8 cellular contexts compared by ENCODE assay signal in the genomic region with DNA sequence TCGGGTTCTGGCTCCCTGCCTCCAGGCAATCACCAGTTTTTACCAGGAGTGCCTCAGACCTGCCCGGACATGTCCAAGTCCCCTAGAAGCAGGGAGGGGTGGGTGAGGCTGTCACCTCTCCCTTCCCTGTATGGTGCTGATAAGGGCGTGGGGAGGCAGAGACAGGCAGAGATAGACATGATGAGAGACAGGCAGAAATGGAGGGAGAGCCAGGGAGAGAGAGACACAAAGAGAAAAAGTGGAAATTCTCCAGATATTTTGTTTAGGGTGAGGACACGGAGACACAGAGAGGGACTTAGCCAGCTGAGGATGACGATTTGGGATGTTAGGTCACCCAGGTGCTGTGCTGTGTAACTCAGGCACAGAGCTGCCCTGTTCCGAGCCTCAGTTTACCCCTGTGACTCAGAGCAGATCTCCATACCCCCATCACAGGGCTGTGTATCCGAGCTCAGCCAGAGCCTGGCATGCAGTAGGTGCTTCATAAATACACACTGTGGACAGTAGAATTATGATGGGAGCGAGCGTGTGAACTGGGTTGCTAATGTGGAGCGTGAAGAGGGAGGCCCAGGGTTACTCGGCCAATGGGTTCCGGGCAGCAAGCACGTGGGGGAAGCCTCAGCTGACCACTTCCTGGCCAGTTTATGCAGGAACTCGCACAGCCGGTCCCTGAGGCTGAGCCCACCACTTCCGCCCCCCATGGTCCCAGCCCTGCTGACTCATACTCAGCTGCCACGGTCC. TPM values are rescaled to one million over a fixed set of nuclear protein-coding genes. Genes with fewer than 3 reads are reported as not detected.
DNase-seq lines count a peak whose midpoint lies in the region; ATAC-seq and TF ChIP-seq lines count a peak whose summit lies in the region.

No MANE protein-coding gene starts in this region.

- H3K27ac Mint-ChIP-seq in CD8-positive, alpha-beta memory T cell: peak overlapping the region in 5 of 8 donors; percentile 26 to 80 (median 52)
- H3K27ac Mint-ChIP-seq in activated naive CD8-positive, alpha-beta T cell treated with anti-CD3 and anti-CD28 coated beads for 36 hours: peak overlapping the region; percentile 47

- H3K9me3 Mint-ChIP-seq in CD8-positive, alpha-beta memory T cell: no peaks in the 10 kb centered on the region
- H3K9me3 Mint-ChIP-seq in activated naive CD8-positive, alpha-beta T cell treated with anti-CD3 and anti-CD28 coated beads for 36 hours: no peaks in the 10 kb centered on the region

- no peaks in the 10 kb centered on the region for H3K36me3 Mint-ChIP-seq in CD8-positive, alpha-beta memory T cell
- H3K36me3 Mint-ChIP-seq in activated naive CD8-positive, alpha-beta T cell treated with anti-CD3 and anti-CD28 coated beads for 36 hours: no peaks in the 10 kb centered on the region

- H3K4me3 Mint-ChIP-seq in CD8-positive, alpha-beta memory T cell: peak overlapping the region in 6 of 7 donors; percentile 2 to 76 (median 18)
- no peak overlapping the region for H3K4me3 Mint-ChIP-seq in activated naive CD8-positive, alpha-beta T cell treated with anti-CD3 and anti-CD28 coated beads for 36 hours

- peak in 3 of 5 donors; percentile 27 to 73 (median 29) for DNase-seq in CD8-positive, alpha-beta memory T cell
- DNase-seq in OCI-M2 (lab: John Stamatoyannopoulos, UW; ENCODE audit: unreplicated experiment): peak; percentile 93
- DNase-seq in activated naive CD8-positive, alpha-beta T cell treated with anti-CD3 and anti-CD28 coated beads for 36 hours: peak; percentile 75
- peak; percentile 93 to 97 (median 95) for DNase-seq in heart left ventricle
- peak; percentile 65 for DNase-seq in pons (ENCODE audit: low spot score)
- peak in 1 of 2 donors; percentile 98 for DNase-seq in vagina (ENCODE audit: extremely low spot score in 2 of 2)

- intact Hi-C loops in heart left ventricle (cut with DNase I): no loop called here
- intact Hi-C loops in vagina (cut with DNase I): no loop called here

- TF ChIP-seq CTCF in heart left ventricle (IDR thresholded peaks at IDR 0.05) (no peak), vagina (IDR thresholded peaks at IDR 0.05) (no peak)

- peak; percentile 84 for ATAC-seq in GM19328 (IDR thresholded peaks at IDR 0.05; ENCODE audit: unreplicated experiment)
- peak; percentile 81 for ATAC-seq in HG03460 (IDR thresholded peaks at IDR 0.05; ENCODE audit: unreplicated experiment)
- ATAC-seq in heart left ventricle: peak; percentile 87 to 98 (median 97)

- H3K4me3 ChIP-seq in CD8-positive, alpha-beta memory T cell (ENCODE audit: low read length): no peak overlapping the region
- H3K4me3 ChIP-seq in heart left ventricle (peak overlapping the region in 1 of 12 donors; percentile 34), vagina (no peak overlapping the region)

- no peaks in the 10 kb centered on the region for H3K27me3 ChIP-seq in CD8-positive, alpha-beta memory T cell (ENCODE audit: insufficient read depth, low read length, poor library complexity, severe bottlenecking)
- no peaks in the 10 kb centered on the region for H3K27me3 ChIP-seq in heart left ventricle
- H3K27me3 ChIP-seq in vagina: no peaks in the 10 kb centered on the region

- H3K4me1 ChIP-seq in CD8-positive, alpha-beta memory T cell (ENCODE audit: insufficient read depth, low read length): peaks cover 9% of the 10 kb centered on the region
- peaks cover 0 to 39% (median 20%) of the 10 kb centered on the region in 12 donors for H3K4me1 ChIP-seq in heart left ventricle
- H3K4me1 ChIP-seq in vagina: peaks cover 28% of the 10 kb centered on the region

- no peaks in the 10 kb centered on the region for H3K27me3 Mint-ChIP-seq in CD8-positive, alpha-beta memory T cell
- H3K27me3 Mint-ChIP-seq in activated naive CD8-positive, alpha-beta T cell treated with anti-CD3 and anti-CD28 coated beads for 36 hours: peaks cover 9% of the 10 kb centered on the region

- no peaks in the 10 kb centered on the region for H3K9me3 ChIP-seq in CD8-positive, alpha-beta memory T cell (ENCODE audit: low read length)
- H3K9me3 ChIP-seq in heart left ventricle (no peaks in the 10 kb centered on the region), vagina (no peaks in the 10 kb centered on the region)

- peak overlapping the region; percentile 80 for H3K27ac ChIP-seq in CD8-positive, alpha-beta memory T cell (ENCODE audit: low read depth, low read length)
- peak overlapping the region; percentile 1 to 93 (median 84) for H3K27ac ChIP-seq in heart left ventricle
- peak overlapping the region; percentile 91 for H3K27ac ChIP-seq in vagina

- peaks cover 9 to 15% (median 14%) of the 10 kb centered on the region in 3 donors for H3K4me1 Mint-ChIP-seq in CD8-positive, alpha-beta memory T cell
- peaks cover 12% of the 10 kb centered on the region for H3K4me1 Mint-ChIP-seq in activated naive CD8-positive, alpha-beta T cell treated with anti-CD3 and anti-CD28 coated beads for 36 hours

- POLR2A ChIA-PET in CD8-positive, alpha-beta memory T cell (lab: Charles Lee): no interaction called here

- WGBS in heart left ventricle, 4 donors: 10 to 23% (median 23%) methylated on average over 14 to 17 of the region's 17 CpGs

- CTCF ChIA-PET in CD8-positive, alpha-beta memory T cell (lab: Charles Lee): interaction anchor here (1.1 to 1.8 kb wide), 3 partner anchors 14 to 123 kb away, joined by 3 to 8 read pairs (median 4); no protein-coding TSS in a partner anchor

- TF ChIP-seq POLR2A in heart left ventricle (IDR thresholded peaks at IDR 0.05) (no peak), vagina (IDR thresholded peaks at IDR 0.05) (no peak)

- H3K36me3 ChIP-seq in CD8-positive, alpha-beta memory T cell (ENCODE audit: insufficient read depth, low read length): no peaks in the 10 kb centered on the region
- H3K36me3 ChIP-seq in heart left ventricle (no peaks in the 10 kb centered on the region), vagina (no peaks in the 10 kb centered on the region)

RNA-seq across cellular contexts. Expression of gene GDF15, which starts 11.9 kb away (rescaled TPM):
- under 1 TPM; 0.28 to 0.29 TPM for total RNA-seq in CD8-positive, alpha-beta memory T cell
- polyA plus RNA-seq in CD8-positive, alpha-beta memory T cell: not detected
- not detected for total RNA-seq in activated naive CD8-positive, alpha-beta T cell treated with anti-CD3 and anti-CD28 coated beads for 36 hours
- total RNA-seq in heart left ventricle (1 to 10 TPM in 4 of 9 donors, under 1 TPM in 5; 0.69 to 5.7 (median 0.99) TPM), vagina (25.5 TPM)
- under 1 TPM; 0.33 to 0.50 TPM for polyA plus RNA-seq in heart left ventricle

RNA-seq across cellular contexts. Expression of gene LRRC25, which starts 23.4 kb away (rescaled TPM):
- under 1 TPM; 0.26 to 0.31 TPM for total RNA-seq in CD8-positive, alpha-beta memory T cell
- polyA plus RNA-seq in CD8-positive, alpha-beta memory T cell: not detected
- total RNA-seq in activated naive CD8-positive, alpha-beta T cell treated with anti-CD3 and anti-CD28 coated beads for 36 hours: not detected
- total RNA-seq in heart left ventricle (10 to 100 TPM in 2 of 9 donors, 1 to 10 TPM in 6, under 1 TPM in 1; 0.83 to 33.0 (median 3.1) TPM), vagina (3.9 TPM)
- polyA plus RNA-seq in heart left ventricle: 1 to 10 TPM in 1 of 2 donors, under 1 TPM in 1; 0.88 to 2.8 TPM

RNA-seq across cellular contexts. Expression of gene PGPEP1, which starts 33.7 kb away (rescaled TPM):
- total RNA-seq in CD8-positive, alpha-beta memory T cell: 10 to 100 TPM; 27.3 to 27.7 TPM
- polyA plus RNA-seq in CD8-positive, alpha-beta memory T cell: 12.2 TPM
- 10 to 100 TPM; 15.7 to 17.8 TPM for total RNA-seq in activated naive CD8-positive, alpha-beta T cell treated with anti-CD3 and anti-CD28 coated beads for 36 hours
- total RNA-seq in heart left ventricle (10 to 100 TPM; 22.5 to 58.6 (median 44.6) TPM), vagina (27.5 TPM)
- polyA plus RNA-seq in heart left ventricle: 10 to 100 TPM; 26.7 to 31.8 TPM

RNA-seq across cellular contexts. Expression of gene SSBP4, which starts 45.1 kb away (rescaled TPM):
- total RNA-seq in CD8-positive, alpha-beta memory T cell: 100 to 1,000 TPM; 111 to 131 TPM
- polyA plus RNA-seq in CD8-positive, alpha-beta memory T cell: 108 TPM
- 100 to 1,000 TPM in 1 of 2 experiments, 10 to 100 TPM in 1; 96.1 to 101 TPM for total RNA-seq in activated naive CD8-positive, alpha-beta T cell treated with anti-CD3 and anti-CD28 coated beads for 36 hours
- 10 to 100 TPM; 23.5 to 89.8 (median 29.4) TPM for total RNA-seq in heart left ventricle
- polyA plus RNA-seq in heart left ventricle: 10 to 100 TPM; 29.1 to 37.3 TPM
- total RNA-seq in vagina: 72.7 TPM

RNA-seq across cellular contexts. Expression of gene LSM4, which starts 51.2 kb away (rescaled TPM):
- 100 to 1,000 TPM; 351 to 373 TPM for total RNA-seq in CD8-positive, alpha-beta memory T cell
- polyA plus RNA-seq in CD8-positive, alpha-beta memory T cell: 154 TPM
- total RNA-seq in activated naive CD8-positive, alpha-beta T cell treated with anti-CD3 and anti-CD28 coated beads for 36 hours: 100 to 1,000 TPM; 419 to 435 TPM
- total RNA-seq in heart left ventricle (100 to 1,000 TPM in 5 of 9 donors, 10 to 100 TPM in 4; 65.8 to 167 (median 101) TPM), vagina (54.3 TPM)
- polyA plus RNA-seq in heart left ventricle: 100 to 1,000 TPM; 127 to 171 TPM
